Comparison of ENCODE assay signal across 20 cellular contexts in the genomic region with DNA sequence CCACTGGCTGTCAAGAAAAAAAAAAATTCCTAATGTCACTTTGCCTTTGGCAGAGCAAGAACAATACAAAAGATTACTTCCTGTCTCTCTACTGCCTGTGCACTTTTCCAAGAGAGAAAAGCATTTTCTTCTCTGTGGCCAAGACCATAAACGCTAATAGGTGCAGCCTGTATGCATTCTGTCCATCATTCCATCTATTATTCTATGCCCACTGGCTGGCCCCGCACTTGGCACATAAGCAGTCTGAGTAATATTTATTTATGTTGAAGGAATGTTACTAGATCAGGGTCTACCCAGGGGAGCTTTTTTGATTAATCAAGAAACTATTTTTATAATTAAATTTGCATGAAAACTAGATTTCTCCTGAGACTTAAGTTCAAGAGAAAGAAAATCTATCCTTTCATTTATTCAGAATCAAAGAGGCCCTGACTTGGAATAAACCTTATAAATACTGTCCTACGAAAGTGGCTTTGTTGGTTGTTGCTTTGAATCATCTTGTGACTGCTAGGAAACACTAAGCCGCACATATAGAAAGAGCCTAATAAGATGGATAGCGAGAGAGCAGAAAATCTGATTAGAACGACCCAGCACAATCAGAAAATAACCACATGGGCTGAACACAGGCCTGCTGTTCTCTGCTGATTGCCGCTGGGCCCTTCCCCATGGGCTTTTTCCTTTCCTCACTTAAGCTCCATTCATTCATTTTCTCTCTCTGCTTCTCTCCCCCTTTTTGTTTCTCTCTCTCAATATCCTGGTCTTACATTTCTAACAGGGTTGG.
"Had no signal": no experiment of that assay in that cellular context is flagged by ENCODE, and none has a peak within 500 bp of the region (broad histone marks: within the 10 kb centered on the region; RNA-seq: fewer than 3 reads in every experiment).

No MANE protein-coding gene starts in this region.

- ATAC-seq: effector memory CD8-positive, alpha-beta T cell; left cardiac atrium; mucosa of descending colon; naive thymus-derived CD4-positive, alpha-beta T cell; stimulated activated naive B cell treated with anti-CD40 and anti-IgM and Interleukin-4, amounts not matched to agents 10 μg/mL and 1 μg/mL and 100 μg/mL, for 72 hours had no signal

- H3K4me3 Mint-ChIP-seq: activated naive CD8-positive, alpha-beta T cell treated with anti-CD3 and anti-CD28 coated beads for 36 hours; dendritic cell treated with granulocyte-macrophage colony-stimulating factor and Interleukin-4, amounts not matched to agents 40 ng/mL and 50 ng/mL, for 4 days; effector memory CD8-positive, alpha-beta T cell; naive thymus-derived CD4-positive, alpha-beta T cell; stimulated activated naive B cell treated with anti-CD40 and anti-IgM and Interleukin-4, amounts not matched to agents 10 μg/mL and 1 μg/mL and 100 μg/mL, for 72 hours had no signal

- H3K27me3 Mint-ChIP-seq: dendritic cell treated with granulocyte-macrophage colony-stimulating factor and Interleukin-4, amounts not matched to agents 40 ng/mL and 50 ng/mL, for 4 days had no signal

- H3K27me3 ChIP-seq: breast epithelium, neutrophil, tibial artery, uterus had no signal

- H3K4me1 Mint-ChIP-seq: activated naive CD8-positive, alpha-beta T cell treated with anti-CD3 and anti-CD28 coated beads for 36 hours; naive thymus-derived CD4-positive, alpha-beta T cell; stimulated activated naive B cell treated with anti-CD40 and anti-IgM and Interleukin-4, amounts not matched to agents 10 μg/mL and 1 μg/mL and 100 μg/mL, for 72 hours had no signal

- H3K36me3 ChIP-seq: breast epithelium, neutrophil, tibial artery, uterus had no signal

- H3K9me3 Mint-ChIP-seq: dendritic cell treated with granulocyte-macrophage colony-stimulating factor and Interleukin-4, amounts not matched to agents 40 ng/mL and 50 ng/mL, for 4 days; effector memory CD8-positive, alpha-beta T cell had no signal

- H3K4me3 ChIP-seq: breast epithelium, mucosa of descending colon, tibial artery, uterus had no signal

- DNase-seq: activated CD4-positive, alpha-beta T cell treated with anti-CD3 and anti-CD28 coated beads, Interleukin-2, amount 50 U/mL, for 1 hour; activated CD8-positive, alpha-beta memory T cell treated with anti-CD3 and anti-CD28 coated beads for 24 hours; activated gamma-delta T cell treated with Interleukin-2 at 50 U/mL for 16 hours; activated naive CD8-positive, alpha-beta T cell treated with anti-CD3 and anti-CD28 coated beads for 36 hours; amygdala; cerebellar nuclear complex; effector memory CD8-positive, alpha-beta T cell; head of caudate nucleus; left cardiac atrium; mucosa of descending colon; naive thymus-derived CD4-positive, alpha-beta T cell; stimulated activated CD4-positive, alpha-beta T cell treated with anti-CD3 and anti-CD28 coated beads, Interleukin-15, amount 100 ng/mL, for 24 hours; stimulated activated CD4-positive, alpha-beta T cell treated with anti-CD3 and anti-CD28 coated beads, Interleukin-4, amount 100 ng/mL, for 1 hour; stimulated activated naive B cell treated with anti-CD40 and anti-IgM and Interleukin-4, amounts not matched to agents 10 μg/mL and 1 μg/mL and 100 μg/mL, for 72 hours; tibial artery; uterus had no signal

- H3K36me3 Mint-ChIP-seq: activated naive CD8-positive, alpha-beta T cell treated with anti-CD3 and anti-CD28 coated beads for 36 hours; stimulated activated naive B cell treated with anti-CD40 and anti-IgM and Interleukin-4, amounts not matched to agents 10 μg/mL and 1 μg/mL and 100 μg/mL, for 72 hours had no signal

- H3K27ac Mint-ChIP-seq: activated naive CD8-positive, alpha-beta T cell treated with anti-CD3 and anti-CD28 coated beads for 36 hours; dendritic cell treated with granulocyte-macrophage colony-stimulating factor and Interleukin-4, amounts not matched to agents 40 ng/mL and 50 ng/mL, for 4 days; effector memory CD8-positive, alpha-beta T cell; naive thymus-derived CD4-positive, alpha-beta T cell; stimulated activated naive B cell treated with anti-CD40 and anti-IgM and Interleukin-4, amounts not matched to agents 10 μg/mL and 1 μg/mL and 100 μg/mL, for 72 hours had no signal

- H3K27ac ChIP-seq: breast epithelium, epithelial cell of prostate, neutrophil, tibial artery, uterus had no signal

- H3K4me1 ChIP-seq: breast epithelium, tibial artery, uterus had no signal

- H3K9me3 ChIP-seq: mucosa of descending colon, neutrophil, tibial artery, uterus had no signal
